Comparison of ENCODE assay signal across 21 cellular contexts in the genomic region with DNA sequence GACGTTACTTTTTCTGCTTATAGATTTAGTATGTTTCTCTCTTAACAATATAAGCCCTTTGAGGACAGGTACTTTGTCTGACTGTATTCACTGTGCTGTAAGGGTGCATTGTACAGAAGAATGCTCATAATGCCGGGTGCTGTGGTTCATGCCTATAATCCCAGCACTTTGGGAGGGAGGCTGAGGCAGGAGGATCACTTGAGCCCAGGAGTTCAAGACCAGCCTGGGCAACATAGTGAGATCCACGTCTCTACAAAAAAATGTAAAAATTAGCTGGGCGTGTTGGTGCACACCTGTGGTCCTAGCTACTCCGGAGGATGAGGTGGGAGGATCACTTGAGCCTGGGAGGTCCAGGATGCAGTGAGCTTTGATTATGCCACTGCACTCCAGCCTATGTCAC. TPM values are rescaled to one million over a fixed set of nuclear protein-coding genes. Genes with fewer than 3 reads are reported as not detected.
DNase-seq lines count a peak whose midpoint lies in the region; ATAC-seq, FAIRE-seq and TF ChIP-seq lines count a peak whose summit lies in the region.
"Had no signal": no experiment of that assay in that cellular context is flagged by ENCODE, and none has a peak within 500 bp of the region (broad histone marks: within the 10 kb centered on the region; RNA-seq: fewer than 3 reads in every experiment).

No MANE protein-coding gene starts in this region.

- BruUV-seq in K562 (replicated peaks; lab: Mats Ljungman, UMichigan) = no TSS peak

- H3K9ac ChIP-seq in Karpas-422 (ENCODE audit: low read length) (no peak overlapping the region), K562 (ENCODE audit: insufficient read depth in 1 of 2, low read depth in 2 of 2, low read length in 2 of 2) (no peak overlapping the region)

- POLR2A ChIA-PET in CD8-positive, alpha-beta T cell (lab: Charles Lee) = no interaction called here
- POLR2A ChIA-PET in K562 (lab: Yijun Ruan, JAX) = interaction anchor here (0.5 to 3.0 kb wide), 2 partner anchors 13 to 128 kb away, joined by 3 to 11 read pairs; no protein-coding TSS in a partner anchor

- DNase-seq in CD8-positive, alpha-beta T cell = no peak
- no peak for DNase-seq in Karpas-422
- no peak for DNase-seq in K562 (ENCODE audit: extremely low read depth in 1 of 4, low spot score in 3 of 4)
- DNase-seq in neural crest cell (ENCODE audit: low read depth, low spot score) = no peak
- no peak for DNase-seq in CD1c-positive myeloid dendritic cell (ENCODE audit: extremely low spot score)
- DNase-seq: C1 segment of cervical spinal cord, DMS 273 treated with DMSO at 0.1 percent for 48 hours, DMS79 treated with DMSO at 0.1 percent for 48 hours, KG1, NCI-H1092 treated with DMSO at 0.1 percent for 48 hours, NCI-H1436 treated with DMSO at 0.1 percent for 48 hours, NCI-H1930, NCI-H510A, NCI-H748 treated with DMSO at 0.1 percent for 48 hours, SJCRH30, T-helper 1 cell had no signal

- H3K79me2 ChIP-seq in Karpas-422 (ENCODE audit: low read length) (peaks cover 25% of the 10 kb centered on the region), K562 (ENCODE audit: control insufficient read depth, insufficient read depth, low read length) (peaks cover 28% of the 10 kb centered on the region)

- no peaks in the 10 kb centered on the region for H3K27me3 ChIP-seq in CD8-positive, alpha-beta T cell (ENCODE audit: insufficient read depth, low read length)
- H3K27me3 ChIP-seq in Karpas-422 (ENCODE audit: low read length) (no peaks in the 10 kb centered on the region), K562 (ENCODE audit: control insufficient read depth in 2 of 2, insufficient read depth in 2 of 2, low read length in 2 of 2) (no peaks in the 10 kb centered on the region)
- H3K27me3 ChIP-seq: SJCRH30 had no signal

- H3K27ac ChIP-seq in CD8-positive, alpha-beta T cell (ENCODE audit: low read depth, low read length) = no peak overlapping the region
- H3K27ac ChIP-seq in Karpas-422 (ENCODE audit: low read length) (no peak overlapping the region), K562 (ENCODE audit: extremely low read depth, low read depth, low read length) (no peak overlapping the region)
- H3K27ac ChIP-seq: SJCRH30 had no signal

- H3K9me3 Mint-ChIP-seq in CD8-positive, alpha-beta T cell = no peaks in the 10 kb centered on the region
- H3K9me3 Mint-ChIP-seq in neural crest cell = no peaks in the 10 kb centered on the region

- no peak overlapping the region for H3K4me2 ChIP-seq in Karpas-422 (ENCODE audit: low read depth, low read length, poor library complexity, severe bottlenecking)
- H3K4me2 ChIP-seq in K562 (ENCODE audit: insufficient read depth, low read length) = no peak overlapping the region

- H3K27me3 Mint-ChIP-seq in CD8-positive, alpha-beta T cell (ENCODE audit: low read depth) = no peaks in the 10 kb centered on the region
- no peaks in the 10 kb centered on the region for H3K27me3 Mint-ChIP-seq in neural crest cell (ENCODE audit: low read depth)

- intact Hi-C loops in CD8-positive, alpha-beta T cell (cut with DNase I, micrococcal nuclease) = no loop called here
- intact Hi-C loops in K562 (cut with micrococcal nuclease) = loop anchor here (10.0 kb wide), 2 partner anchors 73 to 223 kb away; no protein-coding TSS in a partner anchor

- CTCF ChIA-PET in CD8-positive, alpha-beta T cell (lab: Charles Lee) = interaction anchor here (1.3 kb wide), 1 partner anchor 56 kb away, joined by 4 read pairs; no protein-coding TSS in a partner anchor
- CTCF ChIA-PET in K562 (lab: Yijun Ruan, JAX; ENCODE audit: low intra/inter-chr PET ratio) = no interaction called here

- peaks cover 36% of the 10 kb centered on the region for H3K4me1 Mint-ChIP-seq in CD8-positive, alpha-beta T cell (ENCODE audit: low read depth)
- H3K4me1 Mint-ChIP-seq in neural crest cell = peaks cover 21% of the 10 kb centered on the region

- TF ChIP-seq RAD21 in K562 (CRISPR knock-in tag; conservative IDR thresholded peaks at IDR 0.05 in 1 of 2, IDR thresholded peaks at IDR 0.05 in 1 of 2) = no peak

- WGBS in K562 (ENCODE audit: insufficient coverage, low coverage, missing lambda C conversion rate) = 57% methylated on average over 5 of the region's 5 CpGs

- no peaks in the 10 kb centered on the region for H3K36me3 ChIP-seq in CD8-positive, alpha-beta T cell (ENCODE audit: insufficient read depth, low read length)
- H3K36me3 ChIP-seq in Karpas-422 (ENCODE audit: insufficient read depth, low read length) (0 out of 2 replicates have a peak, but pooled peaks cover 5% of the 10 kb centered on the region), K562 (ENCODE audit: control insufficient read depth, insufficient read depth, low read length) (peaks cover 6% of the 10 kb centered on the region; the same call in 2 of the 3 replicates)
- H3K36me3 ChIP-seq: SJCRH30 had no signal

- 0 out of 2 replicates have a peak, but pooled peaks cover 6% of the 10 kb centered on the region for H4K20me1 ChIP-seq in Karpas-422 (ENCODE audit: insufficient read depth, low read depth, low read length)
- H4K20me1 ChIP-seq in K562 (replicated peaks; ENCODE audit: control insufficient read depth, insufficient read depth, low read length) = no peaks in the 10 kb centered on the region

- no peak overlapping the region for H3K27ac Mint-ChIP-seq in CD8-positive, alpha-beta T cell
- no peak overlapping the region for H3K27ac Mint-ChIP-seq in neural crest cell (ENCODE audit: unreplicated experiment)

- H3K9me2 ChIP-seq in Karpas-422 (replicated peaks; ENCODE audit: insufficient read depth, low read length) = no peaks in the 10 kb centered on the region

- H3K4me3 ChIP-seq in CD8-positive, alpha-beta T cell (ENCODE audit: low read depth, low read length) = no peak overlapping the region
- H3K4me3 ChIP-seq in Karpas-422 (ENCODE audit: low read length) (no peak overlapping the region), K562 (no peak overlapping the region)
- H3K4me3 ChIP-seq: SJCRH30 had no signal

- in situ Hi-C loops in K562 (cut with MboI) = no loop called here

- FAIRE-seq in K562 (lab: Jason Lieb, UNC) = no peak
- FAIRE-seq: H1 had no signal

- no peak for TF ChIP-seq EP300 in K562 (IDR thresholded peaks at IDR 0.05; ENCODE audit: low read length)

- H3K36me3 Mint-ChIP-seq in CD8-positive, alpha-beta T cell = peaks cover 19% of the 10 kb centered on the region
- no peaks in the 10 kb centered on the region for H3K36me3 Mint-ChIP-seq in neural crest cell (ENCODE audit: low read depth)

- H3K9me3 ChIP-seq in CD8-positive, alpha-beta T cell (ENCODE audit: low read length) = no peaks in the 10 kb centered on the region
- H3K9me3 ChIP-seq in Karpas-422 (ENCODE audit: low read length) (no peaks in the 10 kb centered on the region), K562 (replicated peaks; ENCODE audit: control insufficient read depth, insufficient read depth, low read depth, low read length) (no peaks in the 10 kb centered on the region)
- H3K9me3 ChIP-seq: SJCRH30 had no signal

- ATAC-seq in CD8-positive, alpha-beta T cell = no peak
- ATAC-seq in K562 (no peak), HG02623 (IDR thresholded peaks at IDR 0.05; ENCODE audit: unreplicated experiment) (no peak), GM21723 (IDR thresholded peaks at IDR 0.05; ENCODE audit: unreplicated experiment) (no peak), esophagus mucosa (no peak)
- ATAC-seq: HCT116 had no signal

- peaks cover 32% of the 10 kb centered on the region for H3K4me1 ChIP-seq in CD8-positive, alpha-beta T cell (ENCODE audit: insufficient read depth, low read length)
- H3K4me1 ChIP-seq in Karpas-422 (ENCODE audit: low read length) = peaks cover 47% of the 10 kb centered on the region
- peaks cover 15 to 17% of the 10 kb centered on the region in 2 experiments; a peak in 4 of 5 replicates for H3K4me1 ChIP-seq in K562 (replicated peaks in 1 of 2; ENCODE audit: control insufficient read depth in 2 of 2, insufficient read depth in 2 of 2, low read length in 2 of 2)

- H2AFZ ChIP-seq in Karpas-422 (ENCODE audit: low read length) = peak overlapping the region; percentile 75
- no peak overlapping the region for H2AFZ ChIP-seq in K562 (ENCODE audit: low read depth, low read length)

- TF ChIP-seq CTCF in CD8-positive, alpha-beta T cell (IDR thresholded peaks at IDR 0.05) = no peak
- TF ChIP-seq CTCF in K562 (IDR thresholded peaks at IDR 0.05 in 2 of 3, conservative IDR thresholded peaks at IDR 0.05 in 1 of 3; ENCODE audit: insufficient read depth in 2 of 3, low read depth in 1 of 3, low read length in 3 of 3) = no peak
- TF ChIP-seq CTCF in neural crest cell (conservative IDR thresholded peaks at IDR 0.05) = no peak

- H3K4me3 Mint-ChIP-seq in CD8-positive, alpha-beta T cell = peak overlapping the region; percentile 29
- peak overlapping the region; percentile 57 for H3K4me3 Mint-ChIP-seq in neural crest cell

- H3K9me1 ChIP-seq in K562 (ENCODE audit: control insufficient read depth, insufficient read depth, low read length) = no peaks in the 10 kb centered on the region

- no peak for TF ChIP-seq POLR2A in K562 (conservative IDR thresholded peaks at IDR 0.05)

RNA-seq across cellular contexts. Expression of gene NDE1, which starts 2.4 kb away (rescaled TPM):
- 100 to 1,000 TPM; 113 to 119 TPM for total RNA-seq in CD8-positive, alpha-beta T cell
- total RNA-seq in Karpas-422 (2014; rRNA removed; shearing (Covaris generic); ENCODE audit: low replicate concordance) = 39.4 and 63.0 TPM in 2 replicates
- total RNA-seq in K562 (2011; cell fraction: chromatin; rRNA removed; ENCODE audit: low replicate concordance) = 97.1 and 106 TPM in 2 replicates
- total RNA-seq in K562 (2011; cell fraction: nucleolus; rRNA removed) = 52.9 and 59.7 TPM in 2 replicates
- total RNA-seq in K562 (2011; cell fraction: nucleoplasm; rRNA removed) = 67.1 and 73.9 TPM in 2 replicates
- total RNA-seq in K562 (2014; rRNA removed) = 27.5 and 28.2 TPM in 2 replicates
- 34.7 and 43.9 TPM in 2 replicates for total RNA-seq in K562 (2014; rRNA removed; fragmentation: Illumina TruSeq; extraction: Trizol)
- total RNA-seq in K562 (2015; rRNA removed; fragmentation: Illumina TruSeq; extraction: Trizol) = 29.0 and 30.0 TPM in 2 replicates
- 48.2 and 59.9 TPM in 2 replicates for total RNA-seq in K562 (2021)
- 21.7 and 24.8 TPM in 2 replicates for polyA plus RNA-seq in K562 (2011; rRNA removed)
- 24.6 and 27.8 TPM in 2 replicates for polyA plus RNA-seq in K562 (2011; cell fraction: cytosol; rRNA removed)
- polyA plus RNA-seq in K562 (2011; cell fraction: nucleus; rRNA removed) = 18.8 and 22.8 TPM in 2 replicates
- 30.4 and 37.2 TPM in 2 replicates for polyA plus RNA-seq in K562 (2012)
- polyA plus RNA-seq in K562 (2014; fragmentation: Illumina TruSeq; extraction: Trizol) = 39.2 and 40.4 TPM in 2 replicates
- 1 to 10 TPM; 3.1 to 3.6 TPM for polyA plus RNA-seq in K562 (2014; fragmentation: Nextera tagmentation; extraction: Ambion mirVana)
- 31.0 and 32.2 TPM in 2 replicates for polyA plus RNA-seq in K562 (2014; rRNA removed)
- polyA minus RNA-seq in K562 (2011; rRNA and poly(A)+ RNA removed) = 31.2 and 32.1 TPM in 2 replicates
- polyA minus RNA-seq in K562 (2011; cell fraction: cytosol; rRNA and poly(A)+ RNA removed) = 27.2 and 29.6 TPM in 2 replicates
- polyA minus RNA-seq in K562 (2011; cell fraction: nucleus; rRNA and poly(A)+ RNA removed) = 15.2 and 21.0 TPM in 2 replicates
- 72.2 and 74.0 TPM in 2 replicates for total RNA-seq in neural crest cell
- 42.0 TPM for total RNA-seq in esophagus mucosa

RNA-seq across cellular contexts. Expression of gene MARF1, which starts 4.7 kb away (rescaled TPM):
- total RNA-seq in CD8-positive, alpha-beta T cell = 100 to 1,000 TPM; 169 to 176 TPM
- 58.6 and 73.1 TPM in 2 replicates for total RNA-seq in Karpas-422 (2014; rRNA removed; shearing (Covaris generic); ENCODE audit: low replicate concordance)
- 123 and 208 TPM in 2 replicates for total RNA-seq in K562 (2011; cell fraction: chromatin; rRNA removed; ENCODE audit: low replicate concordance)
- 39.4 and 39.6 TPM in 2 replicates for total RNA-seq in K562 (2011; cell fraction: nucleolus; rRNA removed)
- total RNA-seq in K562 (2011; cell fraction: nucleoplasm; rRNA removed) = 73.5 and 85.4 TPM in 2 replicates
- total RNA-seq in K562 (2014; rRNA removed) (8.8 and 11.7 TPM in 2 replicates), K562 (2014; rRNA removed; fragmentation: Illumina TruSeq; extraction: Trizol) (8.6 and 12.4 TPM in 2 replicates), K562 (2015; rRNA removed; fragmentation: Illumina TruSeq; extraction: Trizol) (8.8 and 9.1 TPM in 2 replicates), K562 (2021) (29.9 and 33.2 TPM in 2 replicates), neural crest cell (52.7 and 60.1 TPM in 2 replicates), esophagus mucosa (32.4 TPM)
- polyA plus RNA-seq in K562 (2011; rRNA removed) (14.9 and 15.8 TPM in 2 replicates), K562 (2014; fragmentation: Illumina TruSeq; extraction: Trizol) (20.0 and 20.4 TPM in 2 replicates), K562 (2014; fragmentation: Nextera tagmentation; extraction: Ambion mirVana) (1 to 10 TPM; 4.7 to 5.3 TPM), K562 (2014; rRNA removed) (10.5 and 13.5 TPM in 2 replicates)
- polyA plus RNA-seq in K562 (2011; cell fraction: cytosol; rRNA removed) = 6.0 and 8.9 TPM in 2 replicates
- polyA plus RNA-seq in K562 (2011; cell fraction: nucleus; rRNA removed) = 55.8 and 66.2 TPM in 2 replicates
- polyA plus RNA-seq in K562 (2012) = 15.9 and 23.1 TPM in 2 replicates
- 27.3 and 31.8 TPM in 2 replicates for polyA minus RNA-seq in K562 (2011; rRNA and poly(A)+ RNA removed)
- 12.8 and 15.4 TPM in 2 replicates for polyA minus RNA-seq in K562 (2011; cell fraction: cytosol; rRNA and poly(A)+ RNA removed)
- polyA minus RNA-seq in K562 (2011; cell fraction: nucleus; rRNA and poly(A)+ RNA removed) = 24.4 and 39.8 TPM in 2 replicates
